8 cellular contexts compared by ENCODE assay signal in genomic region chr9:87148391-87149237, GRCh38.
DNase-seq lines count a peak whose midpoint lies in the region; ATAC-seq and TF ChIP-seq lines count a peak whose summit lies in the region.

No MANE protein-coding gene starts in this region.

- no peak overlapping the region for H3K27ac Mint-ChIP-seq in activated naive CD8-positive, alpha-beta T cell
- H3K27ac Mint-ChIP-seq in nephron: peak overlapping the region; percentile 97 to 100 (median 99)

- H3K9me3 Mint-ChIP-seq in activated naive CD8-positive, alpha-beta T cell (ENCODE audit: low read depth): peaks cover 9% of the 10 kb centered on the region
- H3K9me3 Mint-ChIP-seq in nephron: peaks cover 18% of the 10 kb centered on the region

- TF ChIP-seq CTCF in nephron (IDR thresholded peaks at IDR 0.05; ENCODE audit: unreplicated experiment in 3 of 3): peak in 1 of 3 experiments; percentile 9

- peak; percentile 4 for DNase-seq in activated CD4-positive, alpha-beta T cell treated with anti-CD3 and anti-CD28 coated beads for 48 hours
- no peak for DNase-seq in activated CD4-positive, alpha-beta T cell treated with anti-CD3 and anti-CD28 coated beads for 1 hour
- peak; percentile 91 for DNase-seq in globus pallidus (ENCODE audit: low spot score)
- DNase-seq in NK-92 treated with Interleukin-12 subunit alpha and Interleukin-12 subunit beta, amount 100 ng/mL, for 24 hours (lab: John Stamatoyannopoulos, UW): no peak

- peaks cover 4% of the 10 kb centered on the region for H3K4me1 Mint-ChIP-seq in activated naive CD8-positive, alpha-beta T cell (ENCODE audit: low read depth)
- peaks cover 31% of the 10 kb centered on the region for H3K4me1 Mint-ChIP-seq in nephron

- H3K4me3 Mint-ChIP-seq in activated naive CD8-positive, alpha-beta T cell: peak overlapping the region; percentile 70
- peak overlapping the region; percentile 86 to 90 (median 86) for H3K4me3 Mint-ChIP-seq in nephron

- no peaks in the 10 kb centered on the region for H3K36me3 Mint-ChIP-seq in activated naive CD8-positive, alpha-beta T cell
- peaks cover 13% of the 10 kb centered on the region for H3K36me3 Mint-ChIP-seq in nephron (ENCODE audit: low read depth)

- H3K27me3 Mint-ChIP-seq in activated naive CD8-positive, alpha-beta T cell: peaks cover 24% of the 10 kb centered on the region
- H3K27me3 Mint-ChIP-seq in nephron (ENCODE audit: low read depth): peaks cover 4% of the 10 kb centered on the region

- no peak for ATAC-seq in GM18909 (IDR thresholded peaks at IDR 0.05; ENCODE audit: poor library complexity, unreplicated experiment)
- ATAC-seq in GM19397 (IDR thresholded peaks at IDR 0.05; ENCODE audit: unreplicated experiment): no peak

Comparison
In these comparisons a context has a peak if more than half of its experiments do, and no peak if none do; other contexts are left out.
1. DNase-seq: peak in activated CD4-positive, alpha-beta T cell treated with anti-CD3 and anti-CD28 coated beads for 48 hours (single experiment) and globus pallidus (single experiment); none in activated CD4-positive, alpha-beta T cell treated with anti-CD3 and anti-CD28 coated beads for 1 hour (single experiment) and NK-92 treated with Interleukin-12 subunit alpha and Interleukin-12 subunit beta, amount 100 ng/mL, for 24 hours (single experiment).